Comparison of ENCODE assay signal across 7 cellular contexts in the genomic region with DNA sequence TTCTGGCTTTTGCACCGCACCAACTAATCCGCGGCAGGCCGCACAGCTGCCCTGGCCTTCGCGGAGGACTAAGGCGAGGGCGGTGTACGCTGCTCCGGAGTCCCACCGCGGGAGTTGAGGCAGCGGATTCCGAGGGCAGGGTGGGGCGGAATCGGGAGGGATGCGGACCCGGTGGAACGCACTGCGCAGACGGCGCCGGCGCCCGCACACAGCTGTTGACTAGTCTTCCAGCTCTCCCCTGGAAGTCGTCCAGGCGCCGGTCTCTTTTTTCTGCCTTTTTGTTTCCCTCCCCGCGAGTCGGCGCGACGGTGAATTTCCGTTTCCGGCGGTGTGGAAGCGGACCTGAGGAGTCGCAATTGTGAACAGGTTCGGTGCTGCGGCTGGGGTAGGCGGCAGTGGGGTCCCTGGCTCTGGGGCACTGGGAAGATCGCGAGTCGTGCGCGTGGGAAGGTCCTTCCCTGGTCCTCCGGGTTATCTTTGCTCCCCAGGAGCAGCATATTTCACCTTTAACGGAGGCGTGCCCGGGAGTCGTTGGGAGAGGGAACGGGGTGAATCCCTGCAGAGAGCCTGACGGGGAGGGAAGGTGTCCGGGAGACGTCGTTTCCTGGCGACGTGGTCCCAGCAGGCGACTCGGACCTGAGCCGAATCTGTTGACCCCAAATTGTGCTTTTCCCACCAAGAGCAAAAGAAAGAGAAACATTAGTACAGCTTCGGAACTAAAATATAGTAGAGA. TPM values are rescaled to one million over a fixed set of nuclear protein-coding genes. Genes with fewer than 3 reads are reported as not detected.
DNase-seq lines count a peak whose midpoint lies in the region; ATAC-seq and TF ChIP-seq lines count a peak whose summit lies in the region.

A gene (plus strand): TSS at position 319 of the 733 bp plus-strand sequence. CDS start 5,195 bp downstream, outside the sequence.

- peak within 1 kb of the TSS; percentile 45 to 77 for H3K9ac ChIP-seq in colonic mucosa (ENCODE audit: low read depth in 2 of 2, low read length in 2 of 2)

- ATAC-seq in GM18519 (IDR thresholded peaks at IDR 0.05; ENCODE audit: low FRiP score, unreplicated experiment) (peak; percentile 57), HG02970 (IDR thresholded peaks at IDR 0.05; ENCODE audit: low FRiP score, unreplicated experiment) (peak; percentile 77)

- intact Hi-C loops in colonic mucosa (cut with DNase I): no loop called here

- DNase-seq in NCI-H2196 (lab: John Stamatoyannopoulos, UW; ENCODE audit: unreplicated experiment): peak; percentile 69
- DNase-seq in activated CD4-positive, alpha-beta T cell treated with anti-CD3 and anti-CD28 coated beads for 4 hours: peak; percentile 58 to 71
- DNase-seq in colonic mucosa: peak; percentile 91
- DNase-seq in left kidney (ENCODE audit: low read depth, low spot score): peak; percentile 95
- DNase-seq in stimulated activated CD4-positive, alpha-beta T cell treated with anti-CD3 and anti-CD28 coated beads, Interleukin-1b, Interleukin-23, amount 100 ng/mL, for 24 hours (ENCODE audit: low read depth in 4 of 4, low spot score in 1 of 4): peak; percentile 39 to 69 (median 67)

- peak within 1 kb of the TSS; percentile 82 for H3K27ac ChIP-seq in colonic mucosa

- H3K9me3 ChIP-seq in colonic mucosa: no peaks in the 10 kb centered on the region

- no peaks in the 10 kb centered on the region for H3K27me3 ChIP-seq in colonic mucosa

- no peak for TF ChIP-seq CTCF in colonic mucosa (IDR thresholded peaks at IDR 0.05)

- H3K4me1 ChIP-seq in colonic mucosa: peaks cover 3% of the 10 kb centered on the region

- H3K36me3 ChIP-seq in colonic mucosa: no peaks in the 10 kb centered on the region

- peak within 1 kb of the TSS; percentile 71 for H3K4me3 ChIP-seq in colonic mucosa

RNA-seq across cellular contexts. Expression of the gene that starts here (rescaled TPM):
- total RNA-seq in colonic mucosa: 1 to 10 TPM; 3.2 to 6.7 TPM

Comparison
In these comparisons a context has a peak if more than half of its experiments do, and no peak if none do; other contexts are left out.
1. Peak in every context shown above with its lines: DNase-seq, ATAC-seq, H3K4me3 ChIP-seq and H3K27ac ChIP-seq.